In genomic region chr13:41059896-41060722, GRCh38 we compare ENCODE assay signal across 8 cellular contexts. TPM values are rescaled to one million over a fixed set of nuclear protein-coding genes. Genes with fewer than 3 reads are reported as not detected.
A peak's percentile ranks its signal among the peaks of the same experiment; 100 is the strongest.
DNase-seq lines count a peak whose midpoint lies in the region; ATAC-seq and TF ChIP-seq lines count a peak whose summit lies in the region.

No MANE protein-coding gene starts in this region.

- peak overlapping the region; percentile 99 for H3K4me3 Mint-ChIP-seq in T-helper 2 cell treated with Interferon-gamma antibody and Interleukin-4, amounts not matched to agents 5 μg/mL and 100 μg/mL, for 36 hours

- peaks cover 17% of the 10 kb centered on the region for H3K36me3 Mint-ChIP-seq in T-helper 2 cell treated with Interferon-gamma antibody and Interleukin-4, amounts not matched to agents 5 μg/mL and 100 μg/mL, for 36 hours (ENCODE audit: low read depth)

- H3K36me3 ChIP-seq in ascending aorta: no peaks in the 10 kb centered on the region

- peaks cover 23 to 43% of the 10 kb centered on the region in 2 donors for H3K4me1 ChIP-seq in ascending aorta

- H3K4me3 ChIP-seq in GM12875 (ENCODE audit: low read depth, low read length) (peak overlapping the region; percentile 96), ascending aorta (peak overlapping the region; percentile 81 to 93)

- H3K4me1 Mint-ChIP-seq in T-helper 2 cell treated with Interferon-gamma antibody and Interleukin-4, amounts not matched to agents 5 μg/mL and 100 μg/mL, for 36 hours (ENCODE audit: low read depth): peaks cover 44% of the 10 kb centered on the region

- peak; percentile 32; the same call in 1 of the 2 replicates for TF ChIP-seq CTCF in GM12875 (IDR thresholded peaks at IDR 0.05; ENCODE audit: borderline replicate concordance, insufficient read depth, low read depth, low read length)
- TF ChIP-seq CTCF in ascending aorta (IDR thresholded peaks at IDR 0.05): peak; percentile 17 to 28 (median 21)

- intact Hi-C loops in ascending aorta (cut with DNase I): loop anchor here (1.0 to 10.0 kb wide), 10 partner anchors 73 to 1212 kb away; partner anchors contain the start of genes AKAP11, DGKH, FOXO1 and KBTBD6

- H3K27ac Mint-ChIP-seq in T-helper 2 cell treated with Interferon-gamma antibody and Interleukin-4, amounts not matched to agents 5 μg/mL and 100 μg/mL, for 36 hours: peak overlapping the region; percentile 99

- H3K9me3 ChIP-seq in ascending aorta: no peaks in the 10 kb centered on the region

- no peaks in the 10 kb centered on the region for H3K9me3 Mint-ChIP-seq in T-helper 2 cell treated with Interferon-gamma antibody and Interleukin-4, amounts not matched to agents 5 μg/mL and 100 μg/mL, for 36 hours

- H3K27me3 Mint-ChIP-seq in T-helper 2 cell treated with Interferon-gamma antibody and Interleukin-4, amounts not matched to agents 5 μg/mL and 100 μg/mL, for 36 hours (ENCODE audit: low read depth): no peaks in the 10 kb centered on the region

- ATAC-seq in HG02678 (IDR thresholded peaks at IDR 0.05; ENCODE audit: unreplicated experiment): peak; percentile 43

- DNase-seq in NCI-H1436 treated with DMSO at 0.1 percent for 48 hours (lab: John Stamatoyannopoulos, UW) (peak; percentile 30), ascending aorta (ENCODE audit: low spot score in 2 of 2) (peak; percentile 59 to 94), hippocampal formation (lab: John Stamatoyannopoulos, UW) (peak; percentile 83 to 84), retina (peak; percentile 98)
- peak; percentile 84 for DNase-seq in T-helper 2 cell treated with Interferon-gamma antibody and Interleukin-4, amounts not matched to agents 5 μg/mL and 100 μg/mL, for 36 hours (ENCODE audit: low spot score)
- no peak for DNase-seq in central memory CD4-positive, alpha-beta T cell

- H3K27ac ChIP-seq in ascending aorta: peak overlapping the region; percentile 97 to 99

- H3K27me3 ChIP-seq in ascending aorta: no peaks in the 10 kb centered on the region

RNA-seq across cellular contexts. Expression of gene WBP4, which starts 1.2 kb away (rescaled TPM):
- total RNA-seq in ascending aorta: 0.96 TPM

RNA-seq across cellular contexts. Expression of gene ELF1, which starts 41.0 kb away (rescaled TPM):
- 105 TPM for total RNA-seq in ascending aorta
